1 cellular context compared by ENCODE assay signal in the genomic region with DNA sequence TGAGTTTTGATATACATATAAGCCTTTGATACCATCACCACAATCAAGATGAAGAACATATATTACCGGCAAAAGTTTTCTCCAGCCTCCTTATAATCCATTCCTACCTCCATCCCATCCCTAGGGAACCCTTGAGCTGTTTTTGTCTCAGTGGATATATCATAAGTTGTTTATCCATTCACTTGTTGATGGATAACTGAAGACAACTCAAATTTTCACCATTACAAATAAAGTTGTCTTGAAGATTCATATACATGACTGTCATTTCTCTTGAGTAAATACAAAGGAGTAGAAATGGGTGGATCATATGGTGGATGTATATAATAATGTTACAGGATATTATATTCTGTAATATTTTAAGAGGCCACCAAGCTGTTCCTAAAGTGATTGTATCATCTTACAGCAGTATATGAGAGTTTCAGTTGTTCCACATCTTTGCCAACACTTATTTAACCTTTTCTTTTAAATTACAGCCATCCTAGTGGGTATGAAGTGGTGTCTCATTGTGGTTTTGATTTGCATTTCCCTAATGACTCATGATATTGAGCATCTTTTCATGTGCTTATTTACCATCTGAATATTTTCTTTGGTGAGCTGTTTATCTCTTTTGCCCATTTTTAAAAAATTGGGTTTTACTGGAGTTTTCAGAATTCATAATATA.
TF ChIP-seq lines count a peak whose summit lies in the region.

No MANE protein-coding gene starts in this region.

TF ChIP-seq in IMR-90, 13 proteins besides CTCF, POLR2A, EP300 and RAD21 (continued from another document):
- TF ChIP-seq SMC3 (IDR thresholded peaks at IDR 0.05; ENCODE audit: low read depth, low read length) (no peak), MAZ (IDR thresholded peaks at IDR 0.05; ENCODE audit: borderline replicate concordance, low read depth, low read length) (no peak)
